ENCODE assay signal across 16 cellular contexts in genomic region chr15:93894438-93894837, GRCh38.
"Had no signal": no experiment of that assay in that cellular context is flagged by ENCODE, and none has a peak within 500 bp of the region (broad histone marks: within the 10 kb centered on the region; RNA-seq: fewer than 3 reads in every experiment).

No MANE protein-coding gene starts in this region.

- DNase-seq: effector CD4-positive, alpha-beta T cell; endodermal cell; erythroblast; heart left ventricle; hypothalamus; kidney glomerular epithelial cell; mucosa of descending colon; naive thymus-derived CD8-positive, alpha-beta T cell; posterior cingulate gyrus; sigmoid colon; stimulated activated CD4-positive, alpha-beta T cell treated with anti-CD3 and anti-CD28 coated beads, Interleukin-2, amount 100 ng/mL, for 24 hours; stimulated activated CD4-positive, alpha-beta T cell treated with anti-CD3 and anti-CD28 coated beads, Interleukin-4, amount 100 ng/mL, for 4 hours; stimulated activated naive B cell treated with anti-CD40 and anti-IgM and Interleukin-4, amounts not matched to agents 10 μg/mL and 1 μg/mL and 100 μg/mL, for 72 hours; stimulated activated naive CD8-positive, alpha-beta T cell treated with anti-CD3 and anti-CD28 coated beads, Interleukin-15, amount 100 ng/mL, for 72 hours; transverse colon had no signal

- ATAC-seq: heart left ventricle; left lobe of liver; mucosa of descending colon; naive thymus-derived CD8-positive, alpha-beta T cell; stimulated activated naive B cell treated with anti-CD40 and anti-IgM and Interleukin-4, amounts not matched to agents 10 μg/mL and 1 μg/mL and 100 μg/mL, for 72 hours; stimulated activated naive CD8-positive, alpha-beta T cell treated with anti-CD3 and anti-CD28 coated beads, Interleukin-15, amount 100 ng/mL, for 72 hours had no signal
